In genomic region chr11:15011741-15012140, GRCh38 we compare ENCODE assay signal across 17 cellular contexts.
"Had no signal": no experiment of that assay in that cellular context is flagged by ENCODE, and none has a peak within 500 bp of the region (broad histone marks: within the 10 kb centered on the region; RNA-seq: fewer than 3 reads in every experiment).

No MANE protein-coding gene starts in this region.

- H3K36me3 ChIP-seq: SJSA1 had no signal

- H3K27ac ChIP-seq: SJSA1 had no signal

- H3K4me1 ChIP-seq: SJSA1 had no signal

- H3K27me3 ChIP-seq: SJSA1 had no signal

- H3K4me3 ChIP-seq: SJSA1 had no signal

- H3K9me3 ChIP-seq: SJSA1 had no signal

- DNase-seq: KBM-7, NCI-H1092, NCI-H1105 treated with DMSO at 0.1 percent for 48 hours, NCI-H1417 treated with DMSO at 0.1 percent for 48 hours, NCI-H146, NCI-H1694 treated with DMSO at 0.1 percent for 48 hours, NCI-H1930, NCI-H2081, NCI-H2107, NCI-H2227 treated with DMSO at 0.1 percent for 48 hours, NCI-H524, NCI-H526 treated with DMSO at 0.1 percent for 48 hours, NCI-H774, Right ventricle myocardium superior, RPMI8226, SIG-M5 had no signal
